Comparison of ENCODE assay signal across 23 cellular contexts in the genomic region with DNA sequence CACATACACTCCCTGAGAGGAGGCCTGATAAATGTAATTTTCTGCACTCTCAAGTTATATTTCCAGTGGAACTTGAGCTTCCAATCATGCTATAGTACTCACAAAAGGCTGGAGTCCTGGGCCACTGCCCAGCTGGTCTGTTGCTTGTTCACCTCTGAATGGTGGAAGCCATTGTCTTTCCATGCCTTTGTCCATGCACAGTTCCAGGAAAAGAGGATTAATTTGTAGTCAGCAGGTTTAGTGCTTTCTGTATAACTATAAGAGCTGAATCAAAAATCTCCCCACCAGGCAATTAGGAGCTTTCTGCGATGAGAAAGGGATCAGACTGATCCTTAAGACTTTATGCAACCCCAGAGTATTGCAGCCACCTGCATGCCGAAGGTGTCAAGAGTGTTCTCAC.
"Had no signal": no experiment of that assay in that cellular context is flagged by ENCODE, and none has a peak within 500 bp of the region (broad histone marks: within the 10 kb centered on the region; RNA-seq: fewer than 3 reads in every experiment).

No MANE protein-coding gene starts in this region.

- H3K9me3 Mint-ChIP-seq: activated CD4-positive, alpha-beta memory T cell treated with anti-CD3 and anti-CD28 coated beads, Interleukin-2, amount 10 ng/mL, durations not matched to agents 7 days and 5 days; activated naive CD4-positive, alpha-beta T cell treated with anti-CD3 and anti-CD28 coated beads, Interleukin-2, amount 10 ng/mL, durations not matched to agents 7 days and 5 days; activated naive CD8-positive, alpha-beta T cell treated with anti-CD3 and anti-CD28 coated beads for 36 hours; activated T-helper 2 cell treated with anti-CD3 and anti-CD28 coated beads, Interferon-gamma antibody, Interleukin-2, Interleukin-4, amounts not matched to agents 10 μg/mL and 5 μg/mL and 100 μg/mL, durations not matched to agents 14 hours and 24 hours and 36 hours had no signal

- H3K27ac Mint-ChIP-seq: activated CD4-positive, alpha-beta memory T cell treated with anti-CD3 and anti-CD28 coated beads, Interleukin-2, amount 10 ng/mL, durations not matched to agents 7 days and 5 days; activated CD4-positive, alpha-beta T cell treated with anti-CD3 and anti-CD28 coated beads for 36 hours; activated naive CD4-positive, alpha-beta T cell treated with anti-CD3 and anti-CD28 coated beads, Interleukin-2, amount 10 ng/mL, durations not matched to agents 7 days and 5 days; activated naive CD8-positive, alpha-beta T cell treated with anti-CD3 and anti-CD28 coated beads for 36 hours; activated T-cell treated with anti-CD3 and anti-CD28 coated beads, Interleukin-2, amount 50 U/mL, for 72 hours; activated T-helper 2 cell treated with anti-CD3 and anti-CD28 coated beads, Interferon-gamma antibody, Interleukin-2, Interleukin-4, amounts not matched to agents 10 μg/mL and 5 μg/mL and 100 μg/mL, durations not matched to agents 14 hours and 24 hours and 36 hours; IgD-negative memory B cell had no signal

- H3K9me2 ChIP-seq: SK-N-SH had no signal

- H3K27me3 Mint-ChIP-seq: activated naive CD4-positive, alpha-beta T cell treated with anti-CD3 and anti-CD28 coated beads, Interleukin-2, amount 10 ng/mL, durations not matched to agents 7 days and 5 days; activated naive CD8-positive, alpha-beta T cell treated with anti-CD3 and anti-CD28 coated beads for 36 hours; IgD-negative memory B cell had no signal

- H3K4me1 Mint-ChIP-seq: activated CD4-positive, alpha-beta memory T cell treated with anti-CD3 and anti-CD28 coated beads, Interleukin-2, amount 10 ng/mL, durations not matched to agents 7 days and 5 days; activated CD4-positive, alpha-beta T cell treated with anti-CD3 and anti-CD28 coated beads for 36 hours; activated naive CD4-positive, alpha-beta T cell treated with anti-CD3 and anti-CD28 coated beads, Interleukin-2, amount 10 ng/mL, durations not matched to agents 7 days and 5 days; activated naive CD8-positive, alpha-beta T cell treated with anti-CD3 and anti-CD28 coated beads for 36 hours; IgD-negative memory B cell had no signal

- DNase-seq: activated CD4-positive, alpha-beta memory T cell treated with anti-CD3 and anti-CD28 coated beads, Interleukin-2, amount 10 ng/mL, durations not matched to agents 7 days and 5 days; activated CD4-positive, alpha-beta T cell treated with anti-CD3 and anti-CD28 coated beads for 36 hours; activated CD4-positive, alpha-beta T cell treated with anti-CD3 and anti-CD28 coated beads, Interleukin-2, amount 50 U/mL, for 1 hour; activated gamma-delta T cell treated with Interleukin-2 at 50 U/mL for 16 hours; activated naive CD4-positive, alpha-beta T cell treated with anti-CD3 and anti-CD28 coated beads, Interleukin-2, amount 10 ng/mL, durations not matched to agents 7 days and 5 days; activated naive CD8-positive, alpha-beta T cell treated with anti-CD3 and anti-CD28 coated beads for 36 hours; activated T-cell treated with anti-CD3 and anti-CD28 coated beads for 4 hours; activated T-cell treated with anti-CD3 and anti-CD28 coated beads, Interleukin-2, amount 50 U/mL, for 72 hours; KG1; NCI-H1105; NCI-H1436; NCI-H1694 treated with DMSO at 0.1 percent for 48 hours; NCI-H2029 treated with DMSO at 0.1 percent for 48 hours; NCI-H510A treated with DMSO at 0.1 percent for 48 hours; Peyer's patch; Right ventricle myocardium superior; SJCRH30; SK-N-SH; T-helper 1 cell had no signal

- H3K4me3 ChIP-seq: Peyer's patch, SJCRH30 had no signal

- H3K9ac ChIP-seq: SK-N-SH had no signal

- H3K4me2 ChIP-seq: SK-N-SH had no signal

- H3K9me3 ChIP-seq: Peyer's patch, SJCRH30, SK-N-SH had no signal

- H3K36me3 Mint-ChIP-seq: activated naive CD4-positive, alpha-beta T cell treated with anti-CD3 and anti-CD28 coated beads, Interleukin-2, amount 10 ng/mL, durations not matched to agents 7 days and 5 days had no signal

- H3K36me3 ChIP-seq: Peyer's patch, SJCRH30 had no signal

- H3K4me1 ChIP-seq: Peyer's patch, SJCRH30 had no signal

- H3K27me3 ChIP-seq: Peyer's patch, SJCRH30 had no signal

- ATAC-seq: activated CD4-positive, alpha-beta T cell treated with anti-CD3 and anti-CD28 coated beads for 36 hours; activated T-cell treated with anti-CD3 and anti-CD28 coated beads, Interleukin-2, amount 50 U/mL, for 72 hours had no signal

- H3K4me3 Mint-ChIP-seq: activated CD4-positive, alpha-beta memory T cell treated with anti-CD3 and anti-CD28 coated beads, Interleukin-2, amount 10 ng/mL, durations not matched to agents 7 days and 5 days; activated CD4-positive, alpha-beta T cell treated with anti-CD3 and anti-CD28 coated beads for 36 hours; activated naive CD4-positive, alpha-beta T cell treated with anti-CD3 and anti-CD28 coated beads, Interleukin-2, amount 10 ng/mL, durations not matched to agents 7 days and 5 days; activated naive CD8-positive, alpha-beta T cell treated with anti-CD3 and anti-CD28 coated beads for 36 hours; activated T-cell treated with anti-CD3 and anti-CD28 coated beads, Interleukin-2, amount 50 U/mL, for 72 hours had no signal

- H3K27ac ChIP-seq: Peyer's patch, RWPE1, SJCRH30, VCaP had no signal
